Comparison of ENCODE assay signal across 1 cellular context in genomic region chr22:30425616-30426394, GRCh38.
A peak's percentile ranks its signal among the peaks of the same experiment; 100 is the strongest.
TF ChIP-seq lines count a peak whose summit lies in the region.

MTFP1 (plus strand) TSS chr22:30425768; CDS start chr22:30425880, 112 bp downstream.

TF ChIP-seq in HEK293, 187 proteins besides CTCF, POLR2A, EP300 and RAD21 (continues in another document):
- TF ChIP-seq ZBTB48 (tag by site-specific recombination; IDR thresholded peaks at IDR 0.05): peak; percentile 100
- TF ChIP-seq REPIN1 (tag by site-specific recombination; IDR thresholded peaks at IDR 0.05; ENCODE audit: low read depth): no peak
- TF ChIP-seq ZNF548 (tag by site-specific recombination; IDR thresholded peaks at IDR 0.05): no peak
- TF ChIP-seq KLF7 (tag by site-specific recombination; IDR thresholded peaks at IDR 0.05; ENCODE audit: borderline replicate concordance): no peak
- no peak for TF ChIP-seq HOXC10 (CRISPR knock-in tag; IDR thresholded peaks at IDR 0.05)
- peak; percentile 79 for TF ChIP-seq ZNF692 (tag by site-specific recombination; IDR thresholded peaks at IDR 0.05)
- TF ChIP-seq, protein P1, sequence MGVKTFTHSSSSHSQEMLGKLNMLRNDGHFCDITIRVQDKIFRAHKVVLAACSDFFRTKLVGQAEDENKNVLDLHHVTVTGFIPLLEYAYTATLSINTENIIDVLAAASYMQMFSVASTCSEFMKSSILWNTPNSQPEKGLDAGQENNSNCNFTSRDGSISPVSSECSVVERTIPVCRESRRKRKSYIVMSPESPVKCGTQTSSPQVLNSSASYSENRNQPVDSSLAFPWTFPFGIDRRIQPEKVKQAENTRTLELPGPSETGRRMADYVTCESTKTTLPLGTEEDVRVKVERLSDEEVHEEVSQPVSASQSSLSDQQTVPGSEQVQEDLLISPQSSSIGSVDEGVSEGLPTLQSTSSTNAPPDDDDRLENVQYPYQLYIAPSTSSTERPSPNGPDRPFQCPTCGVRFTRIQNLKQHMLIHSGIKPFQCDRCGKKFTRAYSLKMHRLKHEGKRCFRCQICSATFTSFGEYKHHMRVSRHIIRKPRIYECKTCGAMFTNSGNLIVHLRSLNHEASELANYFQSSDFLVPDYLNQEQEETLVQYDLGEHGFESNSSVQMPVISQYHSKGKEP (tag by site-specific recombination; IDR thresholded peaks at IDR 0.05): no peak
- TF ChIP-seq ZNF664 (tag by site-specific recombination; IDR thresholded peaks at IDR 0.05): no peak
- TF ChIP-seq ZNF157 (tag by site-specific recombination; IDR thresholded peaks at IDR 0.05): no peak
- no peak for TF ChIP-seq TSHZ1 (tag by site-specific recombination; IDR thresholded peaks at IDR 0.05; ENCODE audit: borderline replicate concordance)
- TF ChIP-seq ZNF114 (tag by site-specific recombination; IDR thresholded peaks at IDR 0.05): no peak
- TF ChIP-seq WT1 (tag by site-specific recombination; IDR thresholded peaks at IDR 0.05): no peak
- peak; percentile 73; the same call in 1 of the 2 replicates for TF ChIP-seq GLIS2 (tag by site-specific recombination; IDR thresholded peaks at IDR 0.05)
- peak; percentile 79 for TF ChIP-seq ZBTB17 (tag by site-specific recombination; IDR thresholded peaks at IDR 0.05)
- no peak for TF ChIP-seq ZNF175 (tag by site-specific recombination; IDR thresholded peaks at IDR 0.05)
- no peak for TF ChIP-seq ZNF184 (tag by site-specific recombination; IDR thresholded peaks at IDR 0.05)
- TF ChIP-seq, protein P2, sequence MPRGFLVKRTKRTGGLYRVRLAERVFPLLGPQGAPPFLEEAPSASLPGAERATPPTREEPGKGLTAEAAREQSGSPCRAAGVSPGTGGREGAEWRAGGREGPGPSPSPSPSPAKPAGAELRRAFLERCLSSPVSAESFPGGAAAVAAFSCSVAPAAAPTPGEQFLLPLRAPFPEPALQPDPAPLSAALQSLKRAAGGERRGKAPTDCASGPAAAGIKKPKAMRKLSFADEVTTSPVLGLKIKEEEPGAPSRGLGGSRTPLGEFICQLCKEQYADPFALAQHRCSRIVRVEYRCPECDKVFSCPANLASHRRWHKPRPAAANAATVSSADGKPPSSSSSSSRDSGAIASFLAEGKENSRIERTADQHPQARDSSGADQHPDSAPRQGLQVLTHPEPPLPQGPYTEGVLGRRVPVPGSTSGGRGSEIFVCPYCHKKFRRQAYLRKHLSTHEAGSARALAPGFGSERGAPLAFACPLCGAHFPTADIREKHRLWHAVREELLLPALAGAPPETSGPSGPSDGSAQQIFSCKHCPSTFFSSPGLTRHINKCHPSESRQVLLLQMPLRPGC (tag by site-specific recombination; IDR thresholded peaks at IDR 0.05): no peak
- no peak for TF ChIP-seq ZNF76 (tag by site-specific recombination; IDR thresholded peaks at IDR 0.05; ENCODE audit: borderline replicate concordance, low read depth)
- peak; percentile 27; the same call in 1 of the 2 replicates for TF ChIP-seq SP3 (tag by site-specific recombination; IDR thresholded peaks at IDR 0.05)
- no peak for TF ChIP-seq ZNF211 (tag by site-specific recombination; IDR thresholded peaks at IDR 0.05; ENCODE audit: low read depth)
- no peak for TF ChIP-seq ZNF843 (tag by site-specific recombination; IDR thresholded peaks at IDR 0.05)
- TF ChIP-seq BCL11B (tag by site-specific recombination; IDR thresholded peaks at IDR 0.05; ENCODE audit: low read depth): peak; percentile 18; the same call in 1 of the 2 replicates
- no peak for TF ChIP-seq TCF7L2 (IDR thresholded peaks at IDR 0.05; ENCODE audit: borderline replicate concordance, low read depth, low read length)
- TF ChIP-seq, protein P3, sequence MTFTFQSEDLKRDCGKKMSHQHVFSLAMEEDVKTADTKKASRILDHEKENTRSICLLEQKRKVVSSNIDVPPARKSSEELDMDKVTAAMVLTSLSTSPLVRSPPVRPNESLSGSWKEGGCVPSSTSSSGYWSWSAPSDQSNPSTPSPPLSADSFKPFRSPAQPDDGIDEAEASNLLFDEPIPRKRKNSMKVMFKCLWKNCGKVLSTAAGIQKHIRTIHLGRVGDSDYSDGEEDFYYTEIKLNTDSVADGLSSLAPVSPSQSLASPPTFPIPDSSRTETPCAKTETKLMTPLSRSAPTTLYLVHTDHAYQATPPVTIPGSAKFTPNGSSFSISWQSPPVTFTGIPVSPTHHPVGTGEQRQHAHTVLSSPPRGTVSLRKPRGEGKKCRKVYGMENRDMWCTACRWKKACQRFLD (tag by site-specific recombination; IDR thresholded peaks at IDR 0.05): no peak
- no peak for TF ChIP-seq ZBTB11 (tag by site-specific recombination; conservative IDR thresholded peaks at IDR 0.05; ENCODE audit: low read depth)
- TF ChIP-seq, protein P4, sequence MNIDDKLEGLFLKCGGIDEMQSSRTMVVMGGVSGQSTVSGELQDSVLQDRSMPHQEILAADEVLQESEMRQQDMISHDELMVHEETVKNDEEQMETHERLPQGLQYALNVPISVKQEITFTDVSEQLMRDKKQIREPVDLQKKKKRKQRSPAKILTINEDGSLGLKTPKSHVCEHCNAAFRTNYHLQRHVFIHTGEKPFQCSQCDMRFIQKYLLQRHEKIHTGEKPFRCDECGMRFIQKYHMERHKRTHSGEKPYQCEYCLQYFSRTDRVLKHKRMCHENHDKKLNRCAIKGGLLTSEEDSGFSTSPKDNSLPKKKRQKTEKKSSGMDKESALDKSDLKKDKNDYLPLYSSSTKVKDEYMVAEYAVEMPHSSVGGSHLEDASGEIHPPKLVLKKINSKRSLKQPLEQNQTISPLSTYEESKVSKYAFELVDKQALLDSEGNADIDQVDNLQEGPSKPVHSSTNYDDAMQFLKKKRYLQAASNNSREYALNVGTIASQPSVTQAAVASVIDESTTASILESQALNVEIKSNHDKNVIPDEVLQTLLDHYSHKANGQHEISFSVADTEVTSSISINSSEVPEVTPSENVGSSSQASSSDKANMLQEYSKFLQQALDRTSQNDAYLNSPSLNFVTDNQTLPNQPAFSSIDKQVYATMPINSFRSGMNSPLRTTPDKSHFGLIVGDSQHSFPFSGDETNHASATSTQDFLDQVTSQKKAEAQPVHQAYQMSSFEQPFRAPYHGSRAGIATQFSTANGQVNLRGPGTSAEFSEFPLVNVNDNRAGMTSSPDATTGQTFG (tag by site-specific recombination; IDR thresholded peaks at IDR 0.05; ENCODE audit: borderline replicate concordance): no peak
- no peak for TF ChIP-seq ZNF521 (tag by site-specific recombination; IDR thresholded peaks at IDR 0.05)
- TF ChIP-seq, protein P5, sequence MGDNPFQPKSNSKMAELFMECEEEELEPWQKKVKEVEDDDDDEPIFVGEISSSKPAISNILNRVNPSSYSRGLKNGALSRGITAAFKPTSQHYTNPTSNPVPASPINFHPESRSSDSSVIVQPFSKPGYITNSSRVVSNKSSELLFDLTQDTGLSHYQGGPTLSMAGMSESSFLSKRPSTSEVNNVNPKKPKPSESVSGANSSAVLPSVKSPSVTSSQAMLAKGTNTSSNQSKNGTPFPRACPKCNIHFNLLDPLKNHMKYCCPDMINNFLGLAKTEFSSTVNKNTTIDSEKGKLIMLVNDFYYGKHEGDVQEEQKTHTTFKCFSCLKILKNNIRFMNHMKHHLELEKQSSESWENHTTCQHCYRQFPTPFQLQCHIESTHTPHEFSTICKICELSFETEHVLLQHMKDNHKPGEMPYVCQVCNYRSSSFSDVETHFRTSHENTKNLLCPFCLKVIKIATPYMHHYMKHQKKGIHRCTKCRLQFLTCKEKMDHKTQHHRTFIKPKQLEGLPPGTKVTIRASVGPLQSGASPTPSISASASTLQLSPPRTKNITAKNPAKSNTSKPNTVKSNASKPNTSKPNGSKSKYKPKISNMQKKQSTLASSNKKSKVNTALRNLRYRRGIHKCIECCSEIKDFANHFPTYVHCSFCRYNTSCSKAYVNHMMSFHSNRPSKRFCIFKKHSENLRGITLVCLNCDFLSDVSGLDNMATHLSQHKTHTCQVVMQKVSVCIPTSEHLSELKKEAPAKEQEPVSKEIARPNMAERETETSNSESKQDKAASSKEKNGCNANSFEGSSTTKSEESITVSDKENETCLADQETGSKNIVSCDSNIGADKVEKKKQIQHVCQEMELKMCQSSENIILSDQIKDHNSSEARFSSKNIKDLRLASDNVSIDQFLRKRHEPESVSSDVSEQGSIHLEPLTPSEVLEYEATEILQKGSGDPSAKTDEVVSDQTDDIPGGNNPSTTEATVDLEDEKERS (tag by site-specific recombination; IDR thresholded peaks at IDR 0.05): no peak
- no peak for TF ChIP-seq AEBP2 (tag by site-specific recombination; IDR thresholded peaks at IDR 0.05; ENCODE audit: borderline replicate concordance)
- no peak for TF ChIP-seq ZNF555 (tag by site-specific recombination; conservative IDR thresholded peaks at IDR 0.05)
